ENCODE assay signal across 26 cellular contexts in genomic region chr6:121033091-121033490, GRCh38.
"Had no signal": no experiment of that assay in that cellular context is flagged by ENCODE, and none has a peak within 500 bp of the region (broad histone marks: within the 10 kb centered on the region; RNA-seq: fewer than 3 reads in every experiment).

No MANE protein-coding gene starts in this region.

- DNase-seq: activated B cell treated with CpG ODN at 0.5 μM for 24 hours; activated CD4-positive, alpha-beta T cell treated with anti-CD3 and anti-CD28 coated beads for 48 hours; activated CD4-positive, alpha-beta T cell treated with anti-CD3 and anti-CD28 coated beads, Interleukin-2, amount 50 U/mL, for 1 hour; activated CD4-positive, alpha-beta T cell treated with anti-CD3 and anti-CD28 coated beads, Interleukin-2, amount 50 U/mL, for 48 hours; activated CD8-positive, alpha-beta memory T cell treated with anti-CD3 and anti-CD28 coated beads for 24 hours; activated CD8-positive, alpha-beta T cell treated with anti-CD3 and anti-CD28 coated beads for 36 hours; activated effector memory CD4-positive, alpha-beta T cell treated with anti-CD3 and anti-CD28 coated beads, Interleukin-2, amount 50 U/mL, for 16 hours; activated naive CD4-positive, alpha-beta T cell treated with anti-CD3 and anti-CD28 coated beads for 36 hours; activated naive CD8-positive, alpha-beta T cell treated with anti-CD3 and anti-CD28 coated beads for 36 hours; activated naive CD8-positive, alpha-beta T cell treated with anti-CD3 and anti-CD28 coated beads, Interleukin-2, amount 50 U/mL, for 24 hours; activated T-cell treated with anti-CD3 and anti-CD28 coated beads, Interleukin-2, amount 50 U/mL, for 4 hours; adrenal gland; amygdala; aorta; body of pancreas; caudate nucleus; colonic mucosa; effector CD8-positive, alpha-beta T cell; foreskin fibroblast; gastrocnemius medialis; glutamatergic neuron; heart left ventricle; T-helper 2 cell had no signal

- ATAC-seq: activated CD4-positive, CD25-positive, alpha-beta regulatory T cell treated with anti-CD3 and anti-CD28 coated beads, Interleukin-2, amount 50 U/mL, for 24 hours; activated CD8-positive, alpha-beta T cell treated with anti-CD3 and anti-CD28 coated beads for 36 hours; activated naive CD8-positive, alpha-beta T cell treated with anti-CD3 and anti-CD28 coated beads, Interleukin-2, amount 50 U/mL, for 24 hours; activated T-cell treated with anti-CD3 and anti-CD28 coated beads, Interleukin-2, amount 50 U/mL, for 4 hours; body of pancreas; esophagus mucosa; gastrocnemius medialis; heart left ventricle had no signal

- H3K27me3 ChIP-seq: adrenal gland, body of pancreas, colonic mucosa, gastrocnemius medialis, heart left ventricle had no signal

- H3K9me3 ChIP-seq: adrenal gland, body of pancreas, colonic mucosa, gastrocnemius medialis, heart left ventricle had no signal

- H3K4me3 ChIP-seq: adrenal gland, body of pancreas, colonic mucosa, gastrocnemius medialis, heart left ventricle had no signal

- H3K36me3 ChIP-seq: adrenal gland, colonic mucosa, gastrocnemius medialis, heart left ventricle had no signal

- H3K4me1 ChIP-seq: adrenal gland, body of pancreas, colonic mucosa, gastrocnemius medialis, heart left ventricle had no signal

- H3K27ac ChIP-seq: adrenal gland, body of pancreas, colonic mucosa, gastrocnemius medialis, heart left ventricle, VCaP had no signal
